In genomic region chr20:21548390-21549035, GRCh38 we compare ENCODE assay signal across 11 cellular contexts. TPM values are rescaled to one million over a fixed set of nuclear protein-coding genes. Genes with fewer than 3 reads are reported as not detected.
DNase-seq lines count a peak whose midpoint lies in the region; ATAC-seq and TF ChIP-seq lines count a peak whose summit lies in the region.
"Had no signal": no experiment of that assay in that cellular context is flagged by ENCODE, and none has a peak within 500 bp of the region (broad histone marks: within the 10 kb centered on the region; RNA-seq: fewer than 3 reads in every experiment).

No MANE protein-coding gene starts in this region.

- H3K27me3 ChIP-seq in PC-9 (ENCODE audit: insufficient read depth, low read depth) (peaks cover 40% of the 10 kb centered on the region), aorta (ENCODE audit: control insufficient read depth in 1 of 2, insufficient read depth in 2 of 2, low read length in 1 of 2) (no peaks in the 10 kb centered on the region)
- H3K27me3 ChIP-seq: adrenal gland had no signal

- H3K79me2 ChIP-seq in PC-9 (ENCODE audit: low read depth), result no peaks in the 10 kb centered on the region

- WGBS in aorta, 2 donors, result 68 to 73% methylated on average over 8 of the region's 8 CpGs

- H4K20me1 ChIP-seq in PC-9 (ENCODE audit: insufficient read depth), result no peaks in the 10 kb centered on the region

- H3K4me3 ChIP-seq in PC-9 (no peak overlapping the region), aorta (ENCODE audit: low read length in 2 of 2) (no peak overlapping the region)
- H3K4me3 ChIP-seq: adrenal gland had no signal

- BruUV-seq in PC-9 (replicated peaks; lab: Mats Ljungman, UMichigan), result no TSS peak

- ATAC-seq in GM18907 (IDR thresholded peaks at IDR 0.05; ENCODE audit: unreplicated experiment), result peak; percentile 80
- ATAC-seq in HG03095 (IDR thresholded peaks at IDR 0.05; ENCODE audit: unreplicated experiment), result peak; percentile 61
- no peak for ATAC-seq in aorta (ENCODE audit: low FRiP score)
- ATAC-seq: Panc1 had no signal

- no peaks in the 10 kb centered on the region for H3K9me2 ChIP-seq in PC-9 (ENCODE audit: insufficient read depth)

- no peak for TF ChIP-seq CTCF in PC-9 (conservative IDR thresholded peaks at IDR 0.05)

- no peaks in the 10 kb centered on the region for H3K9me3 ChIP-seq in PC-9 (ENCODE audit: insufficient read depth, low read depth)
- H3K9me3 ChIP-seq in aorta (ENCODE audit: control insufficient read depth, low read length), result peaks cover 5% of the 10 kb centered on the region
- H3K9me3 ChIP-seq: adrenal gland had no signal

- POLR2A ChIA-PET in PC-9 (lab: Charles Lee; ENCODE audit: unreplicated experiment), result no interaction called here

- intact Hi-C loops in PC-9 (cut with micrococcal nuclease; ENCODE audit: unreplicated experiment) (no loop called here), aorta (cut with DNase I) (no loop called here)

- CTCF ChIA-PET in PC-9 (lab: Charles Lee), result no interaction called here

- H3F3A ChIP-seq in PC-9 (ENCODE audit: insufficient read depth, low read depth), result no peaks in the 10 kb centered on the region

- H3K4me1 ChIP-seq in PC-9 (replicated peaks; ENCODE audit: insufficient read depth) (no peaks in the 10 kb centered on the region), aorta (ENCODE audit: control insufficient read depth in 1 of 2, insufficient read depth in 2 of 2, low read length in 2 of 2) (no peaks in the 10 kb centered on the region)
- H3K4me1 ChIP-seq: adrenal gland had no signal

- no peak overlapping the region for H3K4me2 ChIP-seq in PC-9

- H3K36me3 ChIP-seq in PC-9 (ENCODE audit: low read depth), result no peaks in the 10 kb centered on the region
- no peaks in the 10 kb centered on the region for H3K36me3 ChIP-seq in aorta (ENCODE audit: control insufficient read depth in 1 of 2, insufficient read depth in 2 of 2, low read length in 1 of 2)
- H3K36me3 ChIP-seq: adrenal gland had no signal

- peak; percentile 41 to 48 for DNase-seq in activated CD4-positive, alpha-beta T cell treated with anti-CD3 and anti-CD28 coated beads for 4 hours
- DNase-seq in stimulated activated CD4-positive, alpha-beta T cell treated with anti-CD3 and anti-CD28 coated beads, Interleukin-1b, Interleukin-23, amount 100 ng/mL, for 48 hours, result peak; percentile 50
- DNase-seq in RKO (ENCODE audit: low spot score) (no peak), PC-9 (no peak), aorta (no peak), HuH-7.5 (ENCODE audit: low spot score) (no peak)
- DNase-seq: adrenal gland had no signal

- H2AFZ ChIP-seq in PC-9, result no peak overlapping the region

- H3K27ac ChIP-seq in PC-9 (no peak overlapping the region), aorta (ENCODE audit: low read depth in 1 of 2, low read length in 2 of 2) (no peak overlapping the region)
- H3K27ac ChIP-seq: adrenal gland had no signal

RNA-seq across cellular contexts. Expression of gene NKX2-2, which starts 34.6 kb away (rescaled TPM):
- not detected in 2 replicates for total RNA-seq in PC-9 (2021)
- total RNA-seq in aorta, result not detected
- under 1 TPM in 1 of 2 donors, not detected in 1; 0.15 TPM for polyA plus RNA-seq in aorta
- total RNA-seq: adrenal gland, mesenteric fat pad had no signal
- polyA plus RNA-seq: adrenal gland had no signal

Comparison
In these comparisons a context has a peak if more than half of its experiments do, and no peak if none do; other contexts are left out.
1. DNase-seq: peak in activated CD4-positive, alpha-beta T cell treated with anti-CD3 and anti-CD28 coated beads for 4 hours (2 of 2) and stimulated activated CD4-positive, alpha-beta T cell treated with anti-CD3 and anti-CD28 coated beads, Interleukin-1b, Interleukin-23, amount 100 ng/mL, for 48 hours (single experiment); none in RKO (single experiment), PC-9 (0 of 2), aorta (0 of 2) and HuH-7.5 (single experiment).